ENCODE assay signal across 21 cellular contexts in the genomic region with DNA sequence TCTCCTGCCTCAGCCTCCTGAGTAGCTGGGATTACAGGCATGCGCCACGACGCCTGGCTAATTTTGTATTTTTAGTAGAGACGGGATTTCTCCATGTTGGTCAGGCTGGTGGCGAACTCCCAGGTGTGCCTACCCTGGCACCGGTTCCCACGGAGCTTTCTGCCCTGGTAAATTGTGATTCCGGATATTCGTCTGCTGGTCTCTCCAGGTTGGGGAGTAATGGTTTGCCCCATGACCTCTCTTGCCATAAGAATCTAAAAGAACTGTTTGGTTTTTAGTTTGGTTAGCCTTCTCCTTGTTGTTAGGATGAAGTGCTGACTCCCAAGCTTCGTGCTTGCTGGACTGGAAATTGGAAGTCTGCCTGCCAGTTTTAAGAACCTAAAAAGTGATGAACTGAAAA.
DNase-seq lines count a peak whose midpoint lies in the region; ATAC-seq, FAIRE-seq and TF ChIP-seq lines count a peak whose summit lies in the region.
"Had no signal": no experiment of that assay in that cellular context is flagged by ENCODE, and none has a peak within 500 bp of the region (broad histone marks: within the 10 kb centered on the region; RNA-seq: fewer than 3 reads in every experiment).

No MANE protein-coding gene starts in this region.

- H3K36me3 ChIP-seq in Loucy (ENCODE audit: insufficient read depth, low read length): no peaks in the 10 kb centered on the region
- H3K36me3 ChIP-seq in parathyroid adenoma (ENCODE audit: control insufficient read depth, insufficient read depth, low read length): no peaks in the 10 kb centered on the region
- H3K36me3 ChIP-seq: gastrocnemius medialis had no signal

- H3F3A ChIP-seq in Loucy (ENCODE audit: low read depth): peaks cover 8% of the 10 kb centered on the region

- no peaks in the 10 kb centered on the region for H3K9me2 ChIP-seq in Loucy (replicated peaks; ENCODE audit: low read depth, low read length)

- no peaks in the 10 kb centered on the region for H3K27me3 Mint-ChIP-seq in activated T-cell treated with anti-CD3 and anti-CD28 coated beads, Interleukin-2, amount 50 U/mL, for 4 hours (ENCODE audit: low read depth)
- H3K27me3 Mint-ChIP-seq in activated naive CD8-positive, alpha-beta T cell: no peaks in the 10 kb centered on the region
- H3K27me3 Mint-ChIP-seq: memory B cell had no signal

- H3K9me3 Mint-ChIP-seq in activated T-cell treated with anti-CD3 and anti-CD28 coated beads, Interleukin-2, amount 50 U/mL, for 4 hours: peaks cover 3% of the 10 kb centered on the region
- no peaks in the 10 kb centered on the region for H3K9me3 Mint-ChIP-seq in activated naive CD8-positive, alpha-beta T cell (ENCODE audit: low read depth)
- H3K9me3 Mint-ChIP-seq: activated T-helper 1 cell treated with anti-CD3 and anti-CD28 coated beads, Interleukin-12 subunit alpha, Interleukin-12 subunit beta, Interleukin-2, Interleukin-4 antibody, amounts not matched to agents 30 ng/mL and 10 ng/mL and 1 ng/mL, durations not matched to agents 14 hours and 24 hours and 36 hours; HFFc6; memory B cell; nephron had no signal

- peak overlapping the region; percentile 71 for H3K27ac ChIP-seq in parathyroid adenoma
- H3K27ac ChIP-seq: gastrocnemius medialis, KMS-11 had no signal

- H2AFZ ChIP-seq in Loucy (ENCODE audit: low read length): peak overlapping the region; percentile 45
- H2AFZ ChIP-seq in parathyroid adenoma: peak overlapping the region; percentile 77

- no peak for FAIRE-seq in HTR-8/SVneo (lab: Jason Lieb, UNC)

- TF ChIP-seq CTCF in Loucy (conservative IDR thresholded peaks at IDR 0.05; ENCODE audit: low read length): no peak
- TF ChIP-seq CTCF in parathyroid adenoma (IDR thresholded peaks at IDR 0.05): no peak

- H3K9me3 ChIP-seq in Loucy (ENCODE audit: insufficient read depth, low read depth, low read length) (no peaks in the 10 kb centered on the region), parathyroid adenoma (ENCODE audit: control insufficient read depth, low read length) (no peaks in the 10 kb centered on the region)
- H3K9me3 ChIP-seq: gastrocnemius medialis had no signal

- H3K27me3 ChIP-seq in Loucy (ENCODE audit: insufficient read depth, low read length, poor library complexity, severe bottlenecking) (no peaks in the 10 kb centered on the region), parathyroid adenoma (ENCODE audit: control insufficient read depth, insufficient read depth, low read length) (no peaks in the 10 kb centered on the region)
- H3K27me3 ChIP-seq: gastrocnemius medialis had no signal

- no peaks in the 10 kb centered on the region for H4K20me1 ChIP-seq in Loucy (ENCODE audit: insufficient read depth, low read length, poor library complexity, severe bottlenecking)

- H3K9ac ChIP-seq in Loucy (ENCODE audit: low read depth, low read length, poor library complexity, severe bottlenecking) (no peak overlapping the region), parathyroid adenoma (no peak overlapping the region)
- H3K9ac ChIP-seq: KMS-11 had no signal

- H3K4me2 ChIP-seq in Loucy (ENCODE audit: low read depth, low read length, poor library complexity, severe bottlenecking): peak overlapping the region; percentile 75
- H3K4me2 ChIP-seq in parathyroid adenoma (ENCODE audit: low read length): peak overlapping the region; percentile 42
- H3K4me2 ChIP-seq: KMS-11 had no signal

- peaks cover 64% of the 10 kb centered on the region for H3K4me1 Mint-ChIP-seq in activated T-cell treated with anti-CD3 and anti-CD28 coated beads, Interleukin-2, amount 50 U/mL, for 4 hours (ENCODE audit: low read depth)
- peaks cover 73% of the 10 kb centered on the region for H3K4me1 Mint-ChIP-seq in activated naive CD8-positive, alpha-beta T cell (ENCODE audit: low read depth)
- H3K4me1 Mint-ChIP-seq: nephron had no signal

- H3K4me3 ChIP-seq in Loucy (ENCODE audit: low read length, poor library complexity, severe bottlenecking) (peak overlapping the region; percentile 61), parathyroid adenoma (ENCODE audit: low read depth, low read length) (no peak overlapping the region)
- H3K4me3 ChIP-seq: gastrocnemius medialis had no signal

- no peaks in the 10 kb centered on the region for H3K79me2 ChIP-seq in Loucy (ENCODE audit: insufficient read depth, low read length)
- no peaks in the 10 kb centered on the region for H3K79me2 ChIP-seq in parathyroid adenoma

- no peak for DNase-seq in activated T-cell treated with anti-CD3 and anti-CD28 coated beads, Interleukin-2, amount 50 U/mL, for 4 hours
- no peak for DNase-seq in activated T-cell treated with anti-CD3 and anti-CD28 coated beads, Interleukin-2, amount 50 U/mL, for 1 hour
- DNase-seq in HTR-8/SVneo (ENCODE audit: insufficient read length, low spot score): no peak
- DNase-seq: activated CD4-positive, alpha-beta T cell treated with anti-CD3 and anti-CD28 coated beads, Interleukin-2, amount 50 U/mL, for 4 hours; amygdala; caudate nucleus; gastrocnemius medialis; HFFc6; kidney glomerular epithelial cell; NCI-H1048; NCI-H2029 treated with DMSO at 0.1 percent for 48 hours had no signal

- peaks cover 51% of the 10 kb centered on the region for H3K4me1 ChIP-seq in Loucy (ENCODE audit: insufficient read depth, low read length, poor library complexity, severe bottlenecking)
- H3K4me1 ChIP-seq in parathyroid adenoma: peaks cover 27% of the 10 kb centered on the region
- H3K4me1 ChIP-seq: gastrocnemius medialis had no signal

- ATAC-seq in activated T-cell treated with anti-CD3 and anti-CD28 coated beads, Interleukin-2, amount 50 U/mL, for 4 hours: no peak
- ATAC-seq in HG03469 (IDR thresholded peaks at IDR 0.05; ENCODE audit: unreplicated experiment) (no peak), HG03565 (IDR thresholded peaks at IDR 0.05; ENCODE audit: unreplicated experiment) (no peak)
- ATAC-seq: esophagus mucosa, gastrocnemius medialis had no signal

- H3K4me3 Mint-ChIP-seq in activated T-cell treated with anti-CD3 and anti-CD28 coated beads, Interleukin-2, amount 50 U/mL, for 4 hours: peak overlapping the region; percentile 70
- H3K4me3 Mint-ChIP-seq in activated naive CD8-positive, alpha-beta T cell: peak overlapping the region; percentile 74
- H3K4me3 Mint-ChIP-seq: HFFc6, nephron had no signal

- H3K36me3 Mint-ChIP-seq in activated T-cell treated with anti-CD3 and anti-CD28 coated beads, Interleukin-2, amount 50 U/mL, for 4 hours (ENCODE audit: insufficient read depth): no peaks in the 10 kb centered on the region
- H3K36me3 Mint-ChIP-seq in activated naive CD8-positive, alpha-beta T cell: no peaks in the 10 kb centered on the region
- H3K36me3 Mint-ChIP-seq: memory B cell had no signal

- H3K27ac Mint-ChIP-seq in activated naive CD8-positive, alpha-beta T cell: peak overlapping the region; percentile 81
- H3K27ac Mint-ChIP-seq: HFFc6, nephron had no signal
